ENCODE assay signal across 1 cellular context in the genomic region with DNA sequence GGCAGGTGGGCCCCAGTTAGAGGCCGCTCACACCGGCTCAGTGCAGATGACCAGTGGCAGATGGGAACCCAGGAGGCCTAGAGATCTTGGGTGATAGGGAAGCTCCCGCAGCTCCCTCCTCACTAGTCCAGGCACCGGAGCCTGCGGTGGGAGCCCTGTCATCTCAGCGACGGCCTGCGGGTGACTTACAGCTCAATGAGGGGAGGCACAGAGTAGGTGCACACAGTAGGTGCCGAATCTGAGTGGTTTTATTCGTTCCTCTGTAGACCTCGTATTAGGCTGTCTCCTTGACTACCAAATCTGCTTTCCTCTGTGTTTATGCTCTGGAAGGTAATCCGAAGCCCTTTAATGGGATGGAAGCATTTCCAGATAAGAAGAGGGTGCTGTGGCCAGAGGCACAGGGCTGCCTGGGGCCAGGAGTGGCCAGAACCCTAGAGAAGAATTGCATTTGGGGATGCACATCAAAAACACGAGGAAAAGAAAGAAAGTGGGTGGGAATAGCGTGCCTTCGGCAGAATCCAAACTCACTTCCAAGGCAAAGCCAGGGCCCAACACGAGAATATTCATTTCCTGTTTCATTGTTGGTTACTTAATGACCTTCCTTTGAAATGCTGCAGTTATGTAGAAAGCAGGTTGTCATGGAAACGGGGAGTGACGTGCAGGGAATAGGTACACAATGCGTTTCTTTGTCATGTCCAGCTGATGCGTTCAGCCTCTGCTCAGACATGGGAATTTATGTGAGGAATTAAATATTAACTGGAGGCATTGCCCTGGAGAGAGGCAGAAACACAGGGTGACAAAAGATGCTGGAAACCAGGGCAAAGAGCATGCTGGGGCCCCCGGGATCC.
TF ChIP-seq lines count a peak whose summit lies in the region.

No MANE protein-coding gene starts in this region.

TF ChIP-seq in HepG2, 621 proteins besides CTCF, POLR2A, EP300 and RAD21 (continued from another document and continues in another):
- TF ChIP-seq, protein P1, sequence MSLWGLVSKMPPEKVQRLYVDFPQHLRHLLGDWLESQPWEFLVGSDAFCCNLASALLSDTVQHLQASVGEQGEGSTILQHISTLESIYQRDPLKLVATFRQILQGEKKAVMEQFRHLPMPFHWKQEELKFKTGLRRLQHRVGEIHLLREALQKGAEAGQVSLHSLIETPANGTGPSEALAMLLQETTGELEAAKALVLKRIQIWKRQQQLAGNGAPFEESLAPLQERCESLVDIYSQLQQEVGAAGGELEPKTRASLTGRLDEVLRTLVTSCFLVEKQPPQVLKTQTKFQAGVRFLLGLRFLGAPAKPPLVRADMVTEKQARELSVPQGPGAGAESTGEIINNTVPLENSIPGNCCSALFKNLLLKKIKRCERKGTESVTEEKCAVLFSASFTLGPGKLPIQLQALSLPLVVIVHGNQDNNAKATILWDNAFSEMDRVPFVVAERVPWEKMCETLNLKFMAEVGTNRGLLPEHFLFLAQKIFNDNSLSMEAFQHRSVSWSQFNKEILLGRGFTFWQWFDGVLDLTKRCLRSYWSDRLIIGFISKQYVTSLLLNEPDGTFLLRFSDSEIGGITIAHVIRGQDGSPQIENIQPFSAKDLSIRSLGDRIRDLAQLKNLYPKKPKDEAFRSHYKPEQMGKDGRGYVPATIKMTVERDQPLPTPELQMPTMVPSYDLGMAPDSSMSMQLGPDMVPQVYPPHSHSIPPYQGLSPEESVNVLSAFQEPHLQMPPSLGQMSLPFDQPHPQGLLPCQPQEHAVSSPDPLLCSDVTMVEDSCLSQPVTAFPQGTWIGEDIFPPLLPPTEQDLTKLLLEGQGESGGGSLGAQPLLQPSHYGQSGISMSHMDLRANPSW (CRISPR knock-in tag; IDR thresholded peaks at IDR 0.05; ENCODE audit: borderline replicate concordance): no peak
- TF ChIP-seq YY1 (IDR thresholded peaks at IDR 0.05; ENCODE audit: insufficient read depth, insufficient replicate concordance, low read depth, low read length) (peak; percentile 53), AHR (CRISPR knock-in tag; IDR thresholded peaks at IDR 0.05) (peak; percentile 14; the same call in 1 of the 2 replicates), ZNF749 (CRISPR knock-in tag; IDR thresholded peaks at IDR 0.05; ENCODE audit: borderline replicate concordance) (no peak), SOX13 (IDR thresholded peaks at IDR 0.05) (peak; percentile 92), SOX13 (CRISPR knock-in tag; conservative IDR thresholded peaks at IDR 0.05 in 1 of 2, IDR thresholded peaks at IDR 0.05 in 1 of 2) (peak in 1 of 2 experiments; percentile 98; a peak in 2 of 4 replicates), NRL (CRISPR knock-in tag; IDR thresholded peaks at IDR 0.05; ENCODE audit: borderline replicate concordance) (peak; percentile 66; the same call in 1 of the 2 replicates), BRD4 (CRISPR knock-in tag; IDR thresholded peaks at IDR 0.05) (no peak; the same call in 1 of the 2 replicates), RFX5 (IDR thresholded peaks at IDR 0.05; ENCODE audit: low read depth, low read length) (peak; percentile 90), NFE2 (CRISPR knock-in tag; IDR thresholded peaks at IDR 0.05) (no peak), ZFP90 (CRISPR knock-in tag; IDR thresholded peaks at IDR 0.05; ENCODE audit: borderline replicate concordance) (no peak), SMAD9 (CRISPR knock-in tag; IDR thresholded peaks at IDR 0.05) (no peak), HES4 (CRISPR knock-in tag; IDR thresholded peaks at IDR 0.05; ENCODE audit: borderline replicate concordance) (no peak), ZNF577 (CRISPR knock-in tag; IDR thresholded peaks at IDR 0.05; ENCODE audit: borderline replicate concordance, low read depth) (no peak), MED13 (CRISPR knock-in tag; IDR thresholded peaks at IDR 0.05) (0 out of 2 replicates have a peak, but pooled peaks have one; percentile 13), ZNF136 (CRISPR knock-in tag; IDR thresholded peaks at IDR 0.05; ENCODE audit: low read depth) (peak; percentile 89; the same call in 1 of the 2 replicates), ZMYM3 (CRISPR knock-in tag; IDR thresholded peaks at IDR 0.05) (peak; percentile 50; the same call in 1 of the 2 replicates), HOXA5 (CRISPR knock-in tag; IDR thresholded peaks at IDR 0.05) (no peak; the same call in 1 of the 2 replicates), ZSCAN25 (CRISPR knock-in tag; IDR thresholded peaks at IDR 0.05) (peak; percentile 50; the same call in 1 of the 2 replicates), ZNF207 (IDR thresholded peaks at IDR 0.05; ENCODE audit: borderline replicate concordance) (no peak), ZNF331 (CRISPR knock-in tag; IDR thresholded peaks at IDR 0.05) (peak; percentile 84; the same call in 1 of the 2 replicates), SETDB1 (CRISPR knock-in tag; IDR thresholded peaks at IDR 0.05; ENCODE audit: borderline replicate concordance) (no peak), PITX1 (CRISPR knock-in tag; IDR thresholded peaks at IDR 0.05) (no peak; the same call in 1 of the 2 replicates), SNRNP70 (IDR thresholded peaks at IDR 0.05; ENCODE audit: low read depth, low read length) (no peak), ARID2 (CRISPR knock-in tag; IDR thresholded peaks at IDR 0.05; ENCODE audit: borderline replicate concordance) (peak; percentile 72; the same call in 1 of the 2 replicates), ZNF263 (CRISPR knock-in tag; IDR thresholded peaks at IDR 0.05) (no peak; the same call in 1 of the 2 replicates)
- TF ChIP-seq, protein P2, sequence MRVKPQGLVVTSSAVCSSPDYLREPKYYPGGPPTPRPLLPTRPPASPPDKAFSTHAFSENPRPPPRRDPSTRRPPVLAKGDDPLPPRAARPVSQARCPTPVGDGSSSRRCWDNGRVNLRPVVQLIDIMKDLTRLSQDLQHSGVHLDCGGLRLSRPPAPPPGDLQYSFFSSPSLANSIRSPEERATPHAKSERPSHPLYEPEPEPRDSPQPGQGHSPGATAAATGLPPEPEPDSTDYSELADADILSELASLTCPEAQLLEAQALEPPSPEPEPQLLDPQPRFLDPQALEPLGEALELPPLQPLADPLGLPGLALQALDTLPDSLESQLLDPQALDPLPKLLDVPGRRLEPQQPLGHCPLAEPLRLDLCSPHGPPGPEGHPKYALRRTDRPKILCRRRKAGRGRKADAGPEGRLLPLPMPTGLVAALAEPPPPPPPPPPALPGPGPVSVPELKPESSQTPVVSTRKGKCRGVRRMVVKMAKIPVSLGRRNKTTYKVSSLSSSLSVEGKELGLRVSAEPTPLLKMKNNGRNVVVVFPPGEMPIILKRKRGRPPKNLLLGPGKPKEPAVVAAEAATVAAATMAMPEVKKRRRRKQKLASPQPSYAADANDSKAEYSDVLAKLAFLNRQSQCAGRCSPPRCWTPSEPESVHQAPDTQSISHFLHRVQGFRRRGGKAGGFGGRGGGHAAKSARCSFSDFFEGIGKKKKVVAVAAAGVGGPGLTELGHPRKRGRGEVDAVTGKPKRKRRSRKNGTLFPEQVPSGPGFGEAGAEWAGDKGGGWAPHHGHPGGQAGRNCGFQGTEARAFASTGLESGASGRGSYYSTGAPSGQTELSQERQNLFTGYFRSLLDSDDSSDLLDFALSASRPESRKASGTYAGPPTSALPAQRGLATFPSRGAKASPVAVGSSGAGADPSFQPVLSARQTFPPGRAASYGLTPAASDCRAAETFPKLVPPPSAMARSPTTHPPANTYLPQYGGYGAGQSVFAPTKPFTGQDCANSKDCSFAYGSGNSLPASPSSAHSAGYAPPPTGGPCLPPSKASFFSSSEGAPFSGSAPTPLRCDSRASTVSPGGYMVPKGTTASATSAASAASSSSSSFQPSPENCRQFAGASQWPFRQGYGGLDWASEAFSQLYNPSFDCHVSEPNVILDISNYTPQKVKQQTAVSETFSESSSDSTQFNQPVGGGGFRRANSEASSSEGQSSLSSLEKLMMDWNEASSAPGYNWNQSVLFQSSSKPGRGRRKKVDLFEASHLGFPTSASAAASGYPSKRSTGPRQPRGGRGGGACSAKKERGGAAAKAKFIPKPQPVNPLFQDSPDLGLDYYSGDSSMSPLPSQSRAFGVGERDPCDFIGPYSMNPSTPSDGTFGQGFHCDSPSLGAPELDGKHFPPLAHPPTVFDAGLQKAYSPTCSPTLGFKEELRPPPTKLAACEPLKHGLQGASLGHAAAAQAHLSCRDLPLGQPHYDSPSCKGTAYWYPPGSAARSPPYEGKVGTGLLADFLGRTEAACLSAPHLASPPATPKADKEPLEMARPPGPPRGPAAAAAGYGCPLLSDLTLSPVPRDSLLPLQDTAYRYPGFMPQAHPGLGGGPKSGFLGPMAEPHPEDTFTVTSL (CRISPR knock-in tag; IDR thresholded peaks at IDR 0.05; ENCODE audit: borderline replicate concordance): 0 out of 2 replicates have a peak, but pooled peaks have one; percentile 75
- TF ChIP-seq, protein P3, sequence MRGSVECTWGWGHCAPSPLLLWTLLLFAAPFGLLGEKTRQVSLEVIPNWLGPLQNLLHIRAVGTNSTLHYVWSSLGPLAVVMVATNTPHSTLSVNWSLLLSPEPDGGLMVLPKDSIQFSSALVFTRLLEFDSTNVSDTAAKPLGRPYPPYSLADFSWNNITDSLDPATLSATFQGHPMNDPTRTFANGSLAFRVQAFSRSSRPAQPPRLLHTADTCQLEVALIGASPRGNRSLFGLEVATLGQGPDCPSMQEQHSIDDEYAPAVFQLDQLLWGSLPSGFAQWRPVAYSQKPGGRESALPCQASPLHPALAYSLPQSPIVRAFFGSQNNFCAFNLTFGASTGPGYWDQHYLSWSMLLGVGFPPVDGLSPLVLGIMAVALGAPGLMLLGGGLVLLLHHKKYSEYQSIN (CRISPR knock-in tag; IDR thresholded peaks at IDR 0.05; ENCODE audit: borderline replicate concordance): no peak
- TF ChIP-seq, protein P4, sequence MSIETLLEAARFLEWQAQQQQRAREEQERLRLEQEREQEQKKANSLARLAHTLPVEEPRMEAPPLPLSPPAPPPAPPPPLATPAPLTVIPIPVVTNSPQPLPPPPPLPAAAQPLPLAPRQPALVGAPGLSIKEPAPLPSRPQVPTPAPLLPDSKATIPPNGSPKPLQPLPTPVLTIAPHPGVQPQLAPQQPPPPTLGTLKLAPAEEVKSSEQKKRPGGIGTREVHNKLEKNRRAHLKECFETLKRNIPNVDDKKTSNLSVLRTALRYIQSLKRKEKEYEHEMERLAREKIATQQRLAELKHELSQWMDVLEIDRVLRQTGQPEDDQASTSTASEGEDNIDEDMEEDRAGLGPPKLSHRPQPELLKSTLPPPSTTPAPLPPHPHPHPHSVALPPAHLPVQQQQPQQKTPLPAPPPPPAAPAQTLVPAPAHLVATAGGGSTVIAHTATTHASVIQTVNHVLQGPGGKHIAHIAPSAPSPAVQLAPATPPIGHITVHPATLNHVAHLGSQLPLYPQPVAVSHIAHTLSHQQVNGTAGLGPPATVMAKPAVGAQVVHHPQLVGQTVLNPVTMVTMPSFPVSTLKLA (IDR thresholded peaks at IDR 0.05): peak; percentile 69
- TF ChIP-seq, protein P5, sequence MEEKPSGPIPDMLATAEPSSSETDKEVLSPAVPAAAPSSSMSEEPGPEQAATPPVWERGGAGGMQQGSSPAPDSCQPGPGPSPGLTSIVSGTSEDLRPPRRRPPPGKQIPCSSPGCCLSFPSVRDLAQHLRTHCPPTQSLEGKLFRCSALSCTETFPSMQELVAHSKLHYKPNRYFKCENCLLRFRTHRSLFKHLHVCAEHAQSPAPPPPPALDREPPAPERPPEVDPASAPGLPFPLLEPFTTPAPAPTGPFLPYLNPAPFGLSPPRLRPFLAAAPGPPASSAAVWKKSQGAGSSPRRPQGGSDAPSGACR (CRISPR knock-in tag; IDR thresholded peaks at IDR 0.05): no peak
- TF ChIP-seq, protein P6, sequence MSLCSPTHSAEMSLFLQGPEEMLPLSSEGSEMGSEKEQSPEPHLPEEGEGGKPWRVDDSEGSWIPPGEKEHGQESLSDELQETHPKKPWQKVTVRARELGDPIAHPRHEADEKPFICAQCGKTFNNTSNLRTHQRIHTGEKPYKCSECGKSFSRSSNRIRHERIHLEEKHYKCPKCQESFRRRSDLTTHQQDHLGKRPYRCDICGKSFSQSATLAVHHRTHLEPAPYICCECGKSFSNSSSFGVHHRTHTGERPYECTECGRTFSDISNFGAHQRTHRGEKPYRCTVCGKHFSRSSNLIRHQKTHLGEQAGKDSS (CRISPR knock-in tag; IDR thresholded peaks at IDR 0.05; ENCODE audit: borderline replicate concordance, low read depth): no peak
- TF ChIP-seq, protein P7, sequence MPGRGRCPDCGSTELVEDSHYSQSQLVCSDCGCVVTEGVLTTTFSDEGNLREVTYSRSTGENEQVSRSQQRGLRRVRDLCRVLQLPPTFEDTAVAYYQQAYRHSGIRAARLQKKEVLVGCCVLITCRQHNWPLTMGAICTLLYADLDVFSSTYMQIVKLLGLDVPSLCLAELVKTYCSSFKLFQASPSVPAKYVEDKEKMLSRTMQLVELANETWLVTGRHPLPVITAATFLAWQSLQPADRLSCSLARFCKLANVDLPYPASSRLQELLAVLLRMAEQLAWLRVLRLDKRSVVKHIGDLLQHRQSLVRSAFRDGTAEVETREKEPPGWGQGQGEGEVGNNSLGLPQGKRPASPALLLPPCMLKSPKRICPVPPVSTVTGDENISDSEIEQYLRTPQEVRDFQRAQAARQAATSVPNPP (CRISPR knock-in tag; IDR thresholded peaks at IDR 0.05): no peak
- TF ChIP-seq, protein P8, sequence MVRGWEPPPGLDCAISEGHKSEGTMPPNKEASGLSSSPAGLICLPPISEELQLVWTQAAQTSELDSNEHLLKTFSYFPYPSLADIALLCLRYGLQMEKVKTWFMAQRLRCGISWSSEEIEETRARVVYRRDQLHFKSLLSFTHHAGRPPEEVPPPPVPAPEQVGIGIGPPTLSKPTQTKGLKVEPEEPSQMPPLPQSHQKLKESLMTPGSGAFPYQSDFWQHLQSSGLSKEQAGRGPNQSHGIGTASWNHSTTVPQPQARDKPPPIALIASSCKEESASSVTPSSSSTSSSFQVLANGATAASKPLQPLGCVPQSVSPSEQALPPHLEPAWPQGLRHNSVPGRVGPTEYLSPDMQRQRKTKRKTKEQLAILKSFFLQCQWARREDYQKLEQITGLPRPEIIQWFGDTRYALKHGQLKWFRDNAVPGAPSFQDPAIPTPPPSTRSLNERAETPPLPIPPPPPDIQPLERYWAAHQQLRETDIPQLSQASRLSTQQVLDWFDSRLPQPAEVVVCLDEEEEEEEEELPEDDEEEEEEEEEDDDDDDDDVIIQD (CRISPR knock-in tag; IDR thresholded peaks at IDR 0.05; ENCODE audit: low read depth): peak; percentile 66
- TF ChIP-seq, protein P9, sequence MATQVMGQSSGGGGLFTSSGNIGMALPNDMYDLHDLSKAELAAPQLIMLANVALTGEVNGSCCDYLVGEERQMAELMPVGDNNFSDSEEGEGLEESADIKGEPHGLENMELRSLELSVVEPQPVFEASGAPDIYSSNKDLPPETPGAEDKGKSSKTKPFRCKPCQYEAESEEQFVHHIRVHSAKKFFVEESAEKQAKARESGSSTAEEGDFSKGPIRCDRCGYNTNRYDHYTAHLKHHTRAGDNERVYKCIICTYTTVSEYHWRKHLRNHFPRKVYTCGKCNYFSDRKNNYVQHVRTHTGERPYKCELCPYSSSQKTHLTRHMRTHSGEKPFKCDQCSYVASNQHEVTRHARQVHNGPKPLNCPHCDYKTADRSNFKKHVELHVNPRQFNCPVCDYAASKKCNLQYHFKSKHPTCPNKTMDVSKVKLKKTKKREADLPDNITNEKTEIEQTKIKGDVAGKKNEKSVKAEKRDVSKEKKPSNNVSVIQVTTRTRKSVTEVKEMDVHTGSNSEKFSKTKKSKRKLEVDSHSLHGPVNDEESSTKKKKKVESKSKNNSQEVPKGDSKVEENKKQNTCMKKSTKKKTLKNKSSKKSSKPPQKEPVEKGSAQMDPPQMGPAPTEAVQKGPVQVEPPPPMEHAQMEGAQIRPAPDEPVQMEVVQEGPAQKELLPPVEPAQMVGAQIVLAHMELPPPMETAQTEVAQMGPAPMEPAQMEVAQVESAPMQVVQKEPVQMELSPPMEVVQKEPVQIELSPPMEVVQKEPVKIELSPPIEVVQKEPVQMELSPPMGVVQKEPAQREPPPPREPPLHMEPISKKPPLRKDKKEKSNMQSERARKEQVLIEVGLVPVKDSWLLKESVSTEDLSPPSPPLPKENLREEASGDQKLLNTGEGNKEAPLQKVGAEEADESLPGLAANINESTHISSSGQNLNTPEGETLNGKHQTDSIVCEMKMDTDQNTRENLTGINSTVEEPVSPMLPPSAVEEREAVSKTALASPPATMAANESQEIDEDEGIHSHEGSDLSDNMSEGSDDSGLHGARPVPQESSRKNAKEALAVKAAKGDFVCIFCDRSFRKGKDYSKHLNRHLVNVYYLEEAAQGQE (IDR thresholded peaks at IDR 0.05; ENCODE audit: borderline replicate concordance in 1 of 2, low read depth in 1 of 2, low read length in 2 of 2): peak in 1 of 2 experiments; percentile 70; a peak in 2 of 4 replicates
